In genomic region chr1:59360170-59360569, GRCh38 we compare ENCODE assay signal across 14 cellular contexts.
DNase-seq lines count a peak whose midpoint lies in the region; ATAC-seq, FAIRE-seq and TF ChIP-seq lines count a peak whose summit lies in the region.
"Had no signal": no experiment of that assay in that cellular context is flagged by ENCODE, and none has a peak within 500 bp of the region (broad histone marks: within the 10 kb centered on the region; RNA-seq: fewer than 3 reads in every experiment).

No MANE protein-coding gene starts in this region.

- POLR2A ChIA-PET in GM10248 (lab: Yijun Ruan, JAX): no interaction called here

- TF ChIP-seq CTCF in AG09319 (IDR thresholded peaks at IDR 0.05; ENCODE audit: low read depth, low read length) (no peak), choroid plexus epithelial cell (conservative IDR thresholded peaks at IDR 0.05; ENCODE audit: low read depth, low read length) (no peak), GM10248 (IDR thresholded peaks at IDR 0.05; ENCODE audit: control extremely low read depth, extremely low read depth, low read depth, missing control alignments) (no peak)

- CTCF ChIA-PET in GM10248 (lab: Yijun Ruan, JAX): interaction anchor here (1.1 to 1.5 kb wide), 5 partner anchors 10 to 25 kb away, joined by 3 to 6 read pairs (median 4); no protein-coding TSS in a partner anchor

- peak; percentile 44 for DNase-seq in AG09319 (ENCODE audit: extremely low read depth, low read depth)
- peak; percentile 89 for DNase-seq in M059J (ENCODE audit: low read depth)
- peak; percentile 82 for DNase-seq in choroid plexus epithelial cell (ENCODE audit: low read depth)
- peak; percentile 48 for DNase-seq in non-pigmented ciliary epithelial cell (ENCODE audit: low read depth)
- no peak for DNase-seq in GM10248 (ENCODE audit: extremely low spot score)
- no peak for DNase-seq in GM12891 (ENCODE audit: insufficient read length, low spot score)
- DNase-seq: activated naive CD4-positive, alpha-beta T cell treated with anti-CD3 and anti-CD28 coated beads for 36 hours; GF-D8; glutamatergic neuron; NCI-H510A; stimulated activated CD4-positive, alpha-beta T cell treated with anti-CD3 and anti-CD28 coated beads, Interleukin-2, amount 100 ng/mL, for 24 hours; stimulated activated naive B cell treated with anti-CD40 and anti-IgM and Interleukin-4, amounts not matched to agents 10 μg/mL and 1 μg/mL and 100 μg/mL, for 72 hours had no signal

- ATAC-seq in HG03039 (IDR thresholded peaks at IDR 0.05; ENCODE audit: unreplicated experiment): no peak
- no peak for ATAC-seq in HG03342 (IDR thresholded peaks at IDR 0.05; ENCODE audit: unreplicated experiment)
- ATAC-seq: stimulated activated naive B cell treated with anti-CD40 and anti-IgM and Interleukin-4, amounts not matched to agents 10 μg/mL and 1 μg/mL and 100 μg/mL, for 72 hours had no signal

- no peak for FAIRE-seq in GM12891 (lab: Jason Lieb, UNC)

- no peak overlapping the region for H3K4me3 ChIP-seq in choroid plexus epithelial cell (ENCODE audit: low read depth, low read length)

- TF ChIP-seq POLR2A in GM12891 (IDR thresholded peaks at IDR 0.05; ENCODE audit: low read depth, low read length): no peak

TF ChIP-seq in GM12891, 5 proteins besides CTCF, POLR2A, EP300 and RAD21:
- no peak for TF ChIP-seq POLR2AphosphoS5 (IDR thresholded peaks at IDR 0.05; ENCODE audit: low read depth, low read length)
- TF ChIP-seq PAX5 (IDR thresholded peaks at IDR 0.05; ENCODE audit: insufficient read depth, low read length, severe bottlenecking): no peak
- TF ChIP-seq POU2F2 (IDR thresholded peaks at IDR 0.05; ENCODE audit: low read depth, low read length): no peak
- TF ChIP-seq TAF1 (IDR thresholded peaks at IDR 0.05; ENCODE audit: low read depth, low read length): no peak
- no peak for TF ChIP-seq SPI1 (IDR thresholded peaks at IDR 0.05; ENCODE audit: low read depth, low read length)

Comparison
In these comparisons a context has a peak if more than half of its experiments do, and no peak if none do; other contexts are left out.
1. DNase-seq: peak in AG09319 (single experiment), M059J (single experiment), choroid plexus epithelial cell (single experiment) and non-pigmented ciliary epithelial cell (single experiment); none in GM10248 (single experiment) and GM12891 (single experiment).